9 cellular contexts compared by ENCODE assay signal in genomic region chr12:12563529-12563928, GRCh38. TPM values are rescaled to one million over a fixed set of nuclear protein-coding genes. Genes with fewer than 3 reads are reported as not detected.
DNase-seq lines count a peak whose midpoint lies in the region; ATAC-seq lines count a peak whose summit lies in the region.
"Had no signal": no experiment of that assay in that cellular context is flagged by ENCODE, and none has a peak within 500 bp of the region (broad histone marks: within the 10 kb centered on the region; RNA-seq: fewer than 3 reads in every experiment).

No MANE protein-coding gene starts in this region.

- ATAC-seq in T-cell (replicated peaks in 1 of 4) = no peak
- no peak for ATAC-seq in HG03196 (IDR thresholded peaks at IDR 0.05; ENCODE audit: unreplicated experiment)
- no peak for ATAC-seq in HG02970 (IDR thresholded peaks at IDR 0.05; ENCODE audit: low FRiP score, unreplicated experiment)
- no peak for ATAC-seq in GM19035 (IDR thresholded peaks at IDR 0.05; ENCODE audit: unreplicated experiment)

- peaks cover 8% of the 10 kb centered on the region for H3K36me3 Mint-ChIP-seq in T-cell

- POLR2A ChIA-PET in T-cell (lab: Charles Lee) = interaction anchor here (0.6 to 1.8 kb wide), 15 partner anchors 9 to 1952 kb away, joined by 3 to 11 read pairs (median 5); no protein-coding TSS in a partner anchor

- H3K27ac ChIP-seq in skeletal muscle tissue (ENCODE audit: low read depth, low read length) = peak overlapping the region; percentile 91

- H3K9me3 ChIP-seq in skeletal muscle tissue (ENCODE audit: control insufficient read depth in 3 of 3, low read length in 3 of 3) = no peaks in the 10 kb centered on the region

- H3K36me3 ChIP-seq in skeletal muscle tissue (ENCODE audit: control insufficient read depth in 3 of 3, insufficient read depth in 3 of 3, low read length in 3 of 3) = no peaks in the 10 kb centered on the region
- H3K36me3 ChIP-seq: BLaER1 treated with 17β-estradiol and CSF1 and Interleukin-3, amounts not matched to agents 10 nM and 100 nM had no signal

- peaks cover 0 to 6% (median 0%) of the 10 kb centered on the region in 3 donors for H3K9me3 Mint-ChIP-seq in T-cell

- H3K4me3 ChIP-seq in skeletal muscle tissue (ENCODE audit: low read length in 3 of 3) = peak overlapping the region in 2 of 3 donors; percentile 67 to 88

- no peaks in the 10 kb centered on the region for H3K27me3 Mint-ChIP-seq in T-cell

- H3K27me3 ChIP-seq in skeletal muscle tissue (ENCODE audit: control insufficient read depth in 3 of 3, insufficient read depth in 3 of 3, low read length in 3 of 3) = no peaks in the 10 kb centered on the region

- peak overlapping the region; percentile 92 to 93 for H3K27ac Mint-ChIP-seq in T-cell

- CTCF ChIA-PET in T-cell (lab: Charles Lee) = interaction anchor here (0.6 to 2.7 kb wide), 16 partner anchors 10 to 206 kb away, joined by 3 to 14 read pairs (median 4); partner anchors contain the start of gene BORCS5 (in 1 of the 2)

- peaks cover 13 to 21% (median 19%) of the 10 kb centered on the region in 3 donors for H3K4me1 ChIP-seq in skeletal muscle tissue (ENCODE audit: control insufficient read depth in 3 of 3, insufficient read depth in 3 of 3, low read length in 3 of 3)

- peak overlapping the region; percentile 82 to 89 (median 85) for H3K4me3 Mint-ChIP-seq in T-cell

- H3K4me1 Mint-ChIP-seq in T-cell = peaks cover 29 to 38% (median 32%) of the 10 kb centered on the region in 3 donors

- peak overlapping the region; percentile 70 to 83 (median 79) for H3K9ac ChIP-seq in skeletal muscle tissue (ENCODE audit: low read depth in 1 of 3, low read length in 3 of 3)

- DNase-seq in NCI-H1694 (lab: John Stamatoyannopoulos, UW) (peak; percentile 21), NCI-H1694 treated with DMSO at 0.1 percent for 48 hours (lab: John Stamatoyannopoulos, UW) (no peak), T-cell (no peak), glomerular visceral epithelial cell (ENCODE audit: extremely low spot score) (peak; percentile 13)

RNA-seq across cellular contexts. Expression of gene DUSP16, which starts 0.9 kb away (rescaled TPM):
- 10 to 100 TPM; 44.6 to 72.3 (median 61.0) TPM for total RNA-seq in T-cell
- total RNA-seq in skeletal muscle tissue = 20.4 TPM

RNA-seq across cellular contexts. Expression of gene CREBL2, which starts 48.1 kb away (rescaled TPM):
- total RNA-seq in T-cell = 10 to 100 TPM; 24.4 to 37.2 (median 33.8) TPM
- total RNA-seq in skeletal muscle tissue = 18.3 TPM

Comparison
In these comparisons a context has a peak if more than half of its experiments do, and no peak if none do; other contexts are left out.
1. DNase-seq: peak in NCI-H1694 (single experiment) and glomerular visceral epithelial cell (single experiment); none in NCI-H1694 treated with DMSO at 0.1 percent for 48 hours (single experiment) and T-cell (0 of 34).